ENCODE assay signal across 14 cellular contexts in the genomic region with DNA sequence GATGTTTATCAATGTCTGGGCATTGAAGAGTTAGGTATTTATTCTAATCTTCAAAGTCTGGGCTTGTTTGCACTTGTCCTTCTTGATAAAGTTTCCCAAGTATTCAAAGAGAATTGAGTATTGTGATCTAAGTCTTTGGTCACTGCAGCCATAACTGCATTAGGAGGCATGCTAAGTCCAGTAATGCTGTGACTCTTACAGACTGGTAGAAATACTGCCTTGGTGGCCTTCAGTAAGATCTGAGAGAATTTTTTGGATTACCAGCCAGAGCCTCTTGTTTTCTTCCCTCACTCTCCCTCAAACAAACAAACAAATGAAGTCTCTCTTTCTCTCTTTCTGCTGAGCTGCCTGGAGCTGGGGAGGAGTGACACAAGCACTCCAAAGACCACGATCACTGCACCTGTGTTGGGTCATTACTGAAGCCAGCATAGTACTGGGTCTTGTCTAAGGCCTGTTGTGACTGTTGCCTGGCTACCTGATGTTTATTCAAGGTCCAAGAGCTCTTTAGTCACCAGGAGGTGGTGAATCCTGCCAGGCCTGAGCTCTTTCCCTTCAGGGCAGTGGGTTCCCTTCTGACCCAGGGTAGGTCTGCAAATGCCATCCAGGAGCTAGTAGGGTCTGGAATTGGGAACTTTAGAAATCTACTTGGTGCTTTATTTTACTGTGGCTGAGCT. TPM values are rescaled to one million over a fixed set of nuclear protein-coding genes. Genes with fewer than 3 reads are reported as not detected.
A peak's percentile ranks its signal among the peaks of the same experiment; 100 is the strongest.
DNase-seq lines count a peak whose midpoint lies in the region; ATAC-seq, FAIRE-seq and TF ChIP-seq lines count a peak whose summit lies in the region.
"Had no signal": no experiment of that assay in that cellular context is flagged by ENCODE, and none has a peak within 500 bp of the region (broad histone marks: within the 10 kb centered on the region; RNA-seq: fewer than 3 reads in every experiment).

No MANE protein-coding gene starts in this region.

- no peak for TF ChIP-seq EP300 in SK-N-SH (IDR thresholded peaks at IDR 0.05; ENCODE audit: borderline replicate concordance in 1 of 2, low read depth in 1 of 2, low read length in 1 of 2)

- POLR2A ChIA-PET in SK-N-SH (lab: Yijun Ruan, JAX), result no interaction called here
- POLR2A ChIA-PET in CD4-positive, alpha-beta T cell (lab: Charles Lee), result interaction anchor here (0.7 kb wide), 1 partner anchor 11 kb away, joined by 3 read pairs; no protein-coding TSS in a partner anchor

- H3K9me3 ChIP-seq in SK-N-SH (no peaks in the 10 kb centered on the region), small intestine (ENCODE audit: control insufficient read depth, low read depth) (peaks cover 1% of the 10 kb centered on the region), testis (no peaks in the 10 kb centered on the region)
- no peaks in the 10 kb centered on the region for H3K9me3 ChIP-seq in CD4-positive, alpha-beta T cell (ENCODE audit: control insufficient read depth, low read length)

- H3K79me2 ChIP-seq in SK-N-SH (ENCODE audit: insufficient read depth), result no peaks in the 10 kb centered on the region

- H3K9ac ChIP-seq in SK-N-SH, result no peak overlapping the region

- H3K36me3 ChIP-seq in SK-N-SH (replicated peaks in 1 of 2; ENCODE audit: control insufficient read depth in 1 of 2, insufficient read depth in 2 of 2, low read length in 1 of 2) (no peaks in the 10 kb centered on the region), bronchial epithelial cell (ENCODE audit: control insufficient read depth, insufficient read depth, low read length) (no peaks in the 10 kb centered on the region), small intestine (ENCODE audit: control insufficient read depth in 2 of 2, insufficient read depth in 2 of 2, low read length in 2 of 2) (no peaks in the 10 kb centered on the region), testis (ENCODE audit: low read depth, missing control alignments) (no peaks in the 10 kb centered on the region)

- H3K4me1 ChIP-seq in SK-N-SH (ENCODE audit: control insufficient read depth in 1 of 2, insufficient read depth in 2 of 2, low read depth in 1 of 2, low read length in 1 of 2) (peaks cover 0 to 11% of the 10 kb centered on the region in 2 experiments; a peak in 2 of 4 replicates), small intestine (ENCODE audit: control insufficient read depth in 2 of 2, insufficient read depth in 1 of 2, low read depth in 1 of 2, low read length in 1 of 2) (no peaks in the 10 kb centered on the region), testis (no peaks in the 10 kb centered on the region)

- intact Hi-C loops in testis (cut with DNase I; ENCODE audit: low total_unique reads), result no loop called here
- intact Hi-C loops in CD4-positive, alpha-beta T cell (cut with DNase I, micrococcal nuclease), result no loop called here

- H3K27ac ChIP-seq in SK-N-SH (ENCODE audit: low read depth in 2 of 2, low read length in 1 of 2) (peak overlapping the region in 1 of 2 experiments; percentile 58; a peak in 2 of 4 replicates), small intestine (ENCODE audit: low read depth in 1 of 2, low read length in 1 of 2) (no peak overlapping the region), testis (no peak overlapping the region)
- H3K27ac ChIP-seq in CD4-positive, alpha-beta T cell (ENCODE audit: low read depth, low read length), result no peak overlapping the region

- TF ChIP-seq CTCF in SK-N-SH (IDR thresholded peaks at IDR 0.05) (no peak), bronchial epithelial cell (IDR thresholded peaks at IDR 0.05; ENCODE audit: insufficient read depth, low read length, severe bottlenecking) (no peak), testis (IDR thresholded peaks at IDR 0.05) (no peak)
- no peak for TF ChIP-seq CTCF in CD4-positive, alpha-beta T cell (IDR thresholded peaks at IDR 0.05)

- H3K4me3 Mint-ChIP-seq in CD4-positive, alpha-beta T cell, result no peak overlapping the region

- no peak overlapping the region for H3K27ac Mint-ChIP-seq in CD4-positive, alpha-beta T cell

- no peak for ATAC-seq in SK-N-SH treated with all-trans-retinoic acid at 6 μM for 48 hours
- ATAC-seq in CD4-positive, alpha-beta T cell (ENCODE audit: poor library complexity), result no peak

- peak; percentile 6 for DNase-seq in SK-N-SH
- DNase-seq in NCI-H2107 (lab: John Stamatoyannopoulos, UW), result peak; percentile 73
- peak; percentile 65 for DNase-seq in bronchial epithelial cell (ENCODE audit: low read depth)
- DNase-seq in small intestine, result peak; percentile 75
- no peak for DNase-seq in testis
- no peak for DNase-seq in CD4-positive, alpha-beta T cell
- no peak for DNase-seq in SKM-1 (lab: John Stamatoyannopoulos, UW; ENCODE audit: unreplicated experiment)
- DNase-seq: activated T-cell treated with anti-CD3 and anti-CD28 coated beads for 4 hours; MM.1S; NK-92 treated with Interleukin-12 subunit alpha and Interleukin-12 subunit beta, amount 100 ng/mL, for 24 hours had no signal

- 14% methylated on average over 1 of the region's 1 CpG for WGBS in SK-N-SH (ENCODE audit: low lambda C conversion rate)
- 0 to 56% (median 13%) methylated on average over 1 of the region's 1 CpG for WGBS in small intestine, 3 donors
- 57 to 100% methylated on average over 1 of the region's 1 CpG for WGBS in testis, 2 donors

- no peaks in the 10 kb centered on the region for H3K27me3 Mint-ChIP-seq in CD4-positive, alpha-beta T cell

- no peaks in the 10 kb centered on the region for H3K9me2 ChIP-seq in SK-N-SH

- H4K20me1 ChIP-seq in SK-N-SH (ENCODE audit: insufficient read depth), result no peaks in the 10 kb centered on the region

- H3K27me3 ChIP-seq in SK-N-SH (ENCODE audit: insufficient read depth), result no peaks in the 10 kb centered on the region
- no peaks in the 10 kb centered on the region for H3K27me3 ChIP-seq in bronchial epithelial cell (ENCODE audit: control insufficient read depth, insufficient read depth, low read length)
- H3K27me3 ChIP-seq in small intestine (ENCODE audit: control insufficient read depth in 2 of 2, insufficient read depth in 2 of 2, low read length in 2 of 2), result no peaks in the 10 kb centered on the region
- no peaks in the 10 kb centered on the region for H3K27me3 ChIP-seq in testis
- no peaks in the 10 kb centered on the region for H3K27me3 ChIP-seq in CD4-positive, alpha-beta T cell (ENCODE audit: control insufficient read depth, insufficient read depth, low read length)

- H3K4me1 Mint-ChIP-seq in CD4-positive, alpha-beta T cell (ENCODE audit: low read depth), result no peaks in the 10 kb centered on the region

- H3F3A ChIP-seq in SK-N-SH (replicated peaks; ENCODE audit: insufficient read depth), result no peaks in the 10 kb centered on the region

- no peak overlapping the region for H3K4me3 ChIP-seq in SK-N-SH (ENCODE audit: low read depth in 2 of 2, low read length in 1 of 2)
- no peak overlapping the region for H3K4me3 ChIP-seq in bronchial epithelial cell (ENCODE audit: low read depth, low read length)
- no peak overlapping the region for H3K4me3 ChIP-seq in small intestine (ENCODE audit: low read depth in 1 of 2, low read length in 2 of 2)
- H3K4me3 ChIP-seq in testis, result no peak overlapping the region

- H3K36me3 Mint-ChIP-seq in CD4-positive, alpha-beta T cell (ENCODE audit: low read depth), result peaks cover 49% of the 10 kb centered on the region

- FAIRE-seq in bronchial epithelial cell (lab: Jason Lieb, UNC) (no peak), small intestine (lab: Jason Lieb, UNC) (no peak)

- H3K4me2 ChIP-seq in SK-N-SH, result no peak overlapping the region

- CTCF ChIA-PET in SK-N-SH (lab: Yijun Ruan, JAX), result interaction anchor here (1.2 to 1.4 kb wide), 2 partner anchors 63 to 71 kb away, joined by 3 to 6 read pairs; no protein-coding TSS in a partner anchor
- CTCF ChIA-PET in CD4-positive, alpha-beta T cell (lab: Charles Lee), result no interaction called here

- TF ChIP-seq RAD21 in SK-N-SH (IDR thresholded peaks at IDR 0.05; ENCODE audit: low read length), result no peak

- H2AFZ ChIP-seq in SK-N-SH (ENCODE audit: low read depth), result no peak overlapping the region

- H3K9me3 Mint-ChIP-seq in CD4-positive, alpha-beta T cell, result peaks cover 6% of the 10 kb centered on the region

- TF ChIP-seq POLR2A in testis (IDR thresholded peaks at IDR 0.05), result no peak

TF ChIP-seq in SK-N-SH, 30 proteins besides CTCF, POLR2A, EP300 and RAD21 (continues in another document):
- no peak for TF ChIP-seq TAF1 (IDR thresholded peaks at IDR 0.05; ENCODE audit: borderline replicate concordance, low read depth, low read length)
- TF ChIP-seq, protein P1, sequence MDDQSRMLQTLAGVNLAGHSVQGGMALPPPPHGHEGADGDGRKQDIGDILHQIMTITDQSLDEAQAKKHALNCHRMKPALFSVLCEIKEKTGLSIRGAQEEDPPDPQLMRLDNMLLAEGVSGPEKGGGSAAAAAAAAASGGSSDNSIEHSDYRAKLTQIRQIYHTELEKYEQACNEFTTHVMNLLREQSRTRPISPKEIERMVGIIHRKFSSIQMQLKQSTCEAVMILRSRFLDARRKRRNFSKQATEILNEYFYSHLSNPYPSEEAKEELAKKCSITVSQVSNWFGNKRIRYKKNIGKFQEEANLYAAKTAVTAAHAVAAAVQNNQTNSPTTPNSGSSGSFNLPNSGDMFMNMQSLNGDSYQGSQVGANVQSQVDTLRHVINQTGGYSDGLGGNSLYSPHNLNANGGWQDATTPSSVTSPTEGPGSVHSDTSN (IDR thresholded peaks at IDR 0.05), result no peak

TF ChIP-seq in SK-N-SH treated with all-trans-retinoic acid at 6 μM for 48 hours, 23 proteins besides CTCF, POLR2A, EP300 and RAD21 (continues in another document):
- TF ChIP-seq ZFP3 (CRISPR knock-in tag; IDR thresholded peaks at IDR 0.05), result no peak
- no peak for TF ChIP-seq ESRRG (CRISPR knock-in tag; IDR thresholded peaks at IDR 0.05)
- TF ChIP-seq ARNTL (CRISPR knock-in tag; IDR thresholded peaks at IDR 0.05; ENCODE audit: borderline replicate concordance, low read depth), result no peak
- TF ChIP-seq PPARA (CRISPR knock-in tag; IDR thresholded peaks at IDR 0.05; ENCODE audit: borderline replicate concordance), result no peak
- no peak for TF ChIP-seq ZC3H10 (CRISPR knock-in tag; IDR thresholded peaks at IDR 0.05)
- no peak for TF ChIP-seq ZFP30 (CRISPR knock-in tag; IDR thresholded peaks at IDR 0.05)

RNA-seq across cellular contexts. Expression of a gene that starts 14.8 kb away (rescaled TPM):
- polyA plus RNA-seq in SK-N-SH (2012; rRNA removed) (not detected in 2 replicates), small intestine (over 10,000 TPM in 1 of 3 donors, 1,000 to 10,000 TPM in 2; 1,676 to 12,637 (median 5,876) TPM), testis (ENCODE audit: insufficient read depth, low read depth, low replicate concordance) (not detected)
- not detected in 2 replicates for polyA plus RNA-seq in SK-N-SH (2012; cell fraction: cytosol; rRNA removed)
- not detected in 2 replicates for polyA plus RNA-seq in SK-N-SH (2012; cell fraction: nucleus; rRNA removed)
- total RNA-seq in bronchial epithelial cell (not detected in 2 replicates), testis (not detected)
- not detected for total RNA-seq in CD4-positive, alpha-beta T cell
- total RNA-seq: A172, skeletal muscle tissue had no signal
- polyA plus RNA-seq: neural cell had no signal

RNA-seq across cellular contexts. Expression of a gene that starts 48.4 kb away (rescaled TPM):
- polyA plus RNA-seq in SK-N-SH (2012; rRNA removed), result 29.9 and 44.8 TPM in 2 replicates
- polyA plus RNA-seq in SK-N-SH (2012; cell fraction: cytosol; rRNA removed), result 64.7 and 87.6 TPM in 2 replicates
- polyA plus RNA-seq in SK-N-SH (2012; cell fraction: nucleus; rRNA removed), result 10.8 and 15.5 TPM in 2 replicates
- total RNA-seq in bronchial epithelial cell, result 69.5 and 187 TPM in 2 replicates
- polyA plus RNA-seq in small intestine, result 10 to 100 TPM; 28.9 to 53.4 (median 29.1) TPM
- total RNA-seq in testis, result 10 to 100 TPM; 84.6 to 91.6 TPM
- 168 TPM for polyA plus RNA-seq in testis (ENCODE audit: insufficient read depth, low read depth, low replicate concordance)
- total RNA-seq in CD4-positive, alpha-beta T cell, result not detected

Comparison
In these comparisons a context has a peak if more than half of its experiments do, and no peak if none do; other contexts are left out.
1. DNase-seq: peak in SK-N-SH (single experiment), NCI-H2107 (single experiment), bronchial epithelial cell (single experiment) and small intestine (single experiment); none in testis (single experiment), CD4-positive, alpha-beta T cell (0 of 10) and SKM-1 (single experiment).
2. RNA of a gene that starts 48.4 kb away (total RNA-seq): 84.6 to 91.6 TPM in testis and 69.5 to 187 TPM in bronchial epithelial cell; not detected in CD4-positive, alpha-beta T cell; every median in the first group is over 10 times any median in the second.